Comparison of ENCODE assay signal across 18 cellular contexts in the genomic region with DNA sequence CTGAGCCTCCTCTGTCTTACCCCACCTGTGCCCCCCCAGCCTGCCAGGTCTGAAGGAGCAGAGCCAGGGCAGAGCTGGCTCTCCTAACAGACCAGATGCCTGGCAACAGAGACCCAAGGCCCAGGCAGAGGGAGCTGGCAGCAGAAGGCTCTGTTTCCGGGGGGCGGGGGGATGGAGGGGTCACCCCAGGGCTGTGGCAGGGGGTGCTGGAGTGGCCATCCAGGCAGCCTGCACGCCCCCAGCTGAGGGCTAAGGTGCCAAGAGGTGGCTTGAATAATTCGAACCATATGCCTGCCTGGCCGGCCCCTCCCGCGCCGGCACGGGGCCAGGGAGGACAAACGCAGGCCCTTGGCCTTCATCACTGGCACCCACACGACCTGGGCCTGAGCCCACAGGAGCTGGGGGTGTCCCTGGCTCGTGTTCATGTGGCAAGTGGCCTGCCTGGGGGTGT. TPM values are rescaled to one million over a fixed set of nuclear protein-coding genes. Genes with fewer than 3 reads are reported as not detected.
DNase-seq lines count a peak whose midpoint lies in the region; TF ChIP-seq lines count a peak whose summit lies in the region.
"Had no signal": no experiment of that assay in that cellular context is flagged by ENCODE, and none has a peak within 500 bp of the region (broad histone marks: within the 10 kb centered on the region; RNA-seq: fewer than 3 reads in every experiment).

No MANE protein-coding gene starts in this region.

- no peak for TF ChIP-seq CTCF in type B pancreatic cell (conservative IDR thresholded peaks at IDR 0.05)

- no peaks in the 10 kb centered on the region for H3K9me2 ChIP-seq in GM23248 (ENCODE audit: insufficient read depth)

- H3K4ac ChIP-seq in neuronal stem cell (ENCODE audit: low read length): no peak overlapping the region

- H2AFZ ChIP-seq in neuronal stem cell (ENCODE audit: low read length) (no peak overlapping the region), GM23248 (no peak overlapping the region)

- peak; percentile 70 for DNase-seq in DMS 273 (lab: John Stamatoyannopoulos, UW; ENCODE audit: unreplicated experiment)
- no peak for DNase-seq in DMS 273 treated with DMSO at 0.1 percent for 48 hours (lab: John Stamatoyannopoulos, UW)
- DNase-seq in NCI-H1092 (lab: John Stamatoyannopoulos, UW): peak; percentile 85
- no peak for DNase-seq in neuronal stem cell (ENCODE audit: low spot score)
- no peak for DNase-seq in HK-2 (ENCODE audit: unreplicated experiment)
- no peak for DNase-seq in type B pancreatic cell (ENCODE audit: extremely low spot score, unreplicated experiment)
- no peak for DNase-seq in GM23248
- DNase-seq: DMS79, GOT3, Karpas-422, NCI-H1417, NCI-H1930, NCI-H2171, NCI-H510A treated with DMSO at 0.1 percent for 48 hours had no signal

- H3K9me3 ChIP-seq in neuronal stem cell (replicated peaks in 1 of 2; ENCODE audit: control insufficient read depth in 2 of 2, insufficient read depth in 1 of 2, low read depth in 1 of 2, low read length in 2 of 2) (no peaks in the 10 kb centered on the region), GM23248 (ENCODE audit: low read depth) (no peaks in the 10 kb centered on the region)

- intact Hi-C loops in dendritic cell treated with granulocyte-macrophage colony-stimulating factor and Interleukin-4, amounts not matched to agents 40 ng/mL and 50 ng/mL, for 4 days (cut with micrococcal nuclease): no loop called here

- no peak overlapping the region for H3K9ac ChIP-seq in neuronal stem cell (ENCODE audit: low read depth, low read length, poor library complexity)
- H3K9ac ChIP-seq in GM23248: no peak overlapping the region

- H3K4me3 ChIP-seq in neuronal stem cell (ENCODE audit: low read length in 2 of 2) (no peak overlapping the region), GM23248 (no peak overlapping the region)

- H3K4me1 Mint-ChIP-seq in dendritic cell treated with granulocyte-macrophage colony-stimulating factor and Interleukin-4, amounts not matched to agents 40 ng/mL and 50 ng/mL, for 4 days (ENCODE audit: low read depth): peaks cover 68% of the 10 kb centered on the region
- H3K4me1 Mint-ChIP-seq in type B pancreatic cell (ENCODE audit: unreplicated experiment): peaks cover 13% of the 10 kb centered on the region

- no peak overlapping the region for H3K27ac ChIP-seq in neuronal stem cell (replicated peaks; ENCODE audit: low read length)
- H3K27ac ChIP-seq in GM23248: no peak overlapping the region
- H3K27ac ChIP-seq: 22Rv1, C4-2B had no signal

- peaks cover 2% of the 10 kb centered on the region for H3K79me1 ChIP-seq in neuronal stem cell (ENCODE audit: low read depth, low read length)

- no peaks in the 10 kb centered on the region for H3F3A ChIP-seq in GM23248 (ENCODE audit: insufficient read depth)

- no peak overlapping the region for H3K18ac ChIP-seq in neuronal stem cell (ENCODE audit: low read length)

- no peak overlapping the region for H2BK5ac ChIP-seq in neuronal stem cell (ENCODE audit: low read length)

- H3K27me3 Mint-ChIP-seq in dendritic cell treated with granulocyte-macrophage colony-stimulating factor and Interleukin-4, amounts not matched to agents 40 ng/mL and 50 ng/mL, for 4 days: peaks cover 25% of the 10 kb centered on the region
- no peaks in the 10 kb centered on the region for H3K27me3 Mint-ChIP-seq in type B pancreatic cell

- no CpG with 5 or more reads among the region's 12 CpGs for WGBS in neuronal stem cell (ENCODE audit: extremely low coverage in 2 of 2, insufficient read length in 2 of 2, insufficient replicate concordance in 1 of 2), 2 donors
- WGBS in GM23248 (ENCODE audit: low coverage in 1 of 2, low lambda C conversion rate in 2 of 2, missing lambda C conversion rate in 2 of 2), 2 experiments: 30 to 32% methylated on average over 12 of the region's 12 CpGs

- H3K27me3 ChIP-seq in neuronal stem cell (ENCODE audit: control insufficient read depth in 3 of 3, insufficient read depth in 3 of 3, low read depth in 1 of 3, low read length in 3 of 3): peaks cover 0 to 10% (median 0%) of the 10 kb centered on the region in 3 experiments
- no peaks in the 10 kb centered on the region for H3K27me3 ChIP-seq in GM23248 (replicated peaks; ENCODE audit: insufficient read depth)

- H3K14ac ChIP-seq in neuronal stem cell (ENCODE audit: low read length): no peak overlapping the region

- no peak overlapping the region for H4K91ac ChIP-seq in neuronal stem cell (ENCODE audit: low read depth, low read length, poor library complexity)

- peak overlapping the region; percentile 6 for H3K23ac ChIP-seq in neuronal stem cell (ENCODE audit: low read depth, low read length, poor library complexity)

- no peak overlapping the region for H2BK12ac ChIP-seq in neuronal stem cell (ENCODE audit: low read length)

- H3K4me2 ChIP-seq in neuronal stem cell (ENCODE audit: insufficient read depth, low read length, poor library complexity, severe bottlenecking) (no peak overlapping the region), GM23248 (ENCODE audit: unreplicated experiment) (no peak overlapping the region)

- in situ Hi-C loops in GM23248 (cut with MboI): no loop called here

- H3K79me2 ChIP-seq in GM23248 (ENCODE audit: insufficient read depth): no peaks in the 10 kb centered on the region

- H3K4me1 ChIP-seq in neuronal stem cell (ENCODE audit: control insufficient read depth in 2 of 2, insufficient read depth in 1 of 2, low read depth in 1 of 2, low read length in 2 of 2): peaks cover 0 to 32% of the 10 kb centered on the region in 2 donors
- H3K4me1 ChIP-seq in GM23248 (ENCODE audit: insufficient read depth): no peaks in the 10 kb centered on the region

- no peak overlapping the region for H2BK15ac ChIP-seq in neuronal stem cell (ENCODE audit: low read length)

- no peak overlapping the region for H2AK5ac ChIP-seq in neuronal stem cell (ENCODE audit: low read depth, low read length)

- H4K20me1 ChIP-seq in GM23248 (ENCODE audit: insufficient read depth): no peaks in the 10 kb centered on the region

- H3K36me3 ChIP-seq in neuronal stem cell (replicated peaks in 1 of 2; ENCODE audit: control insufficient read depth in 2 of 2, insufficient read depth in 2 of 2, low read length in 2 of 2): no peaks in the 10 kb centered on the region
- H3K36me3 ChIP-seq in GM23248 (ENCODE audit: low read depth): no peaks in the 10 kb centered on the region

- H3K27ac Mint-ChIP-seq in dendritic cell treated with granulocyte-macrophage colony-stimulating factor and Interleukin-4, amounts not matched to agents 40 ng/mL and 50 ng/mL, for 4 days: peak overlapping the region; percentile 61
- H3K27ac Mint-ChIP-seq in type B pancreatic cell: no peak overlapping the region

- H2BK120ac ChIP-seq in neuronal stem cell (ENCODE audit: low read depth, low read length): no peak overlapping the region

- no peaks in the 10 kb centered on the region for H3K36me3 Mint-ChIP-seq in dendritic cell treated with granulocyte-macrophage colony-stimulating factor and Interleukin-4, amounts not matched to agents 40 ng/mL and 50 ng/mL, for 4 days (ENCODE audit: low read depth)
- H3K36me3 Mint-ChIP-seq in type B pancreatic cell: no peaks in the 10 kb centered on the region

- no peak overlapping the region for H3K4me3 Mint-ChIP-seq in dendritic cell treated with granulocyte-macrophage colony-stimulating factor and Interleukin-4, amounts not matched to agents 40 ng/mL and 50 ng/mL, for 4 days
- no peak overlapping the region for H3K4me3 Mint-ChIP-seq in type B pancreatic cell

- H3K9me3 Mint-ChIP-seq in dendritic cell treated with granulocyte-macrophage colony-stimulating factor and Interleukin-4, amounts not matched to agents 40 ng/mL and 50 ng/mL, for 4 days: no peaks in the 10 kb centered on the region
- H3K9me3 Mint-ChIP-seq in type B pancreatic cell: no peaks in the 10 kb centered on the region

- no peak overlapping the region for H4K8ac ChIP-seq in neuronal stem cell (ENCODE audit: low read depth, low read length)

RNA-seq across cellular contexts. Expression of a gene that starts 16.0 kb away (rescaled TPM):
- 18.8 TPM for polyA plus RNA-seq in neuronal stem cell (2013, experiment 1 of 2)
- 18.8 TPM for polyA plus RNA-seq in neuronal stem cell (2013, experiment 2 of 2)
- 28.5 and 30.6 TPM in 2 replicates for total RNA-seq in type B pancreatic cell (ENCODE audit: low replicate concordance)
- total RNA-seq in GM23248 (2014; rRNA removed; shearing (Covaris generic)): 7.0 and 7.6 TPM in 2 replicates
- 2.0 and 2.8 TPM in 2 replicates for polyA plus RNA-seq in GM23248 (2016; fragmentation: Nextera tagmentation; extraction: Ambion mirVana)

RNA-seq across cellular contexts. Expression of a gene that starts 41.5 kb away (rescaled TPM):
- polyA plus RNA-seq in neuronal stem cell (2013, experiment 1 of 2): 14.5 TPM
- polyA plus RNA-seq in neuronal stem cell (2013, experiment 2 of 2): 14.1 TPM
- total RNA-seq in type B pancreatic cell (ENCODE audit: low replicate concordance): 27.0 and 29.4 TPM in 2 replicates
- 5.6 and 12.1 TPM in 2 replicates for total RNA-seq in GM23248 (2014; rRNA removed; shearing (Covaris generic))
- polyA plus RNA-seq in GM23248 (2016; fragmentation: Nextera tagmentation; extraction: Ambion mirVana): 2.5 and 3.1 TPM in 2 replicates

RNA-seq across cellular contexts. Expression of a gene that starts 46.8 kb away (rescaled TPM):
- polyA plus RNA-seq in neuronal stem cell (2013, experiment 1 of 2): 8.4 TPM
- 7.8 TPM for polyA plus RNA-seq in neuronal stem cell (2013, experiment 2 of 2)
- total RNA-seq in type B pancreatic cell (ENCODE audit: low replicate concordance): 32.9 and 43.0 TPM in 2 replicates
- 16.6 and 27.8 TPM in 2 replicates for total RNA-seq in GM23248 (2014; rRNA removed; shearing (Covaris generic))
- polyA plus RNA-seq in GM23248 (2016; fragmentation: Nextera tagmentation; extraction: Ambion mirVana): 13.0 and 15.7 TPM in 2 replicates

RNA-seq across cellular contexts. Expression of a gene that starts 47.6 kb away (rescaled TPM):
- polyA plus RNA-seq in neuronal stem cell (2013, experiment 1 of 2): not detected
- not detected for polyA plus RNA-seq in neuronal stem cell (2013, experiment 2 of 2)
- not detected in 2 replicates for total RNA-seq in type B pancreatic cell (ENCODE audit: low replicate concordance)
- not detected in 2 replicates for total RNA-seq in GM23248 (2014; rRNA removed; shearing (Covaris generic))
- not detected in 2 replicates for polyA plus RNA-seq in GM23248 (2016; fragmentation: Nextera tagmentation; extraction: Ambion mirVana)
- total RNA-seq: RPMI7951 had no signal

Comparison
In these comparisons a context has a peak if more than half of its experiments do, and no peak if none do; other contexts are left out.
1. DNase-seq: peak in DMS 273 (single experiment) and NCI-H1092 (single experiment); none in DMS 273 treated with DMSO at 0.1 percent for 48 hours (single experiment), neuronal stem cell (single experiment), HK-2 (single experiment), type B pancreatic cell (single experiment) and GM23248 (single experiment).